Comparison of ENCODE assay signal across 8 cellular contexts in the genomic region with DNA sequence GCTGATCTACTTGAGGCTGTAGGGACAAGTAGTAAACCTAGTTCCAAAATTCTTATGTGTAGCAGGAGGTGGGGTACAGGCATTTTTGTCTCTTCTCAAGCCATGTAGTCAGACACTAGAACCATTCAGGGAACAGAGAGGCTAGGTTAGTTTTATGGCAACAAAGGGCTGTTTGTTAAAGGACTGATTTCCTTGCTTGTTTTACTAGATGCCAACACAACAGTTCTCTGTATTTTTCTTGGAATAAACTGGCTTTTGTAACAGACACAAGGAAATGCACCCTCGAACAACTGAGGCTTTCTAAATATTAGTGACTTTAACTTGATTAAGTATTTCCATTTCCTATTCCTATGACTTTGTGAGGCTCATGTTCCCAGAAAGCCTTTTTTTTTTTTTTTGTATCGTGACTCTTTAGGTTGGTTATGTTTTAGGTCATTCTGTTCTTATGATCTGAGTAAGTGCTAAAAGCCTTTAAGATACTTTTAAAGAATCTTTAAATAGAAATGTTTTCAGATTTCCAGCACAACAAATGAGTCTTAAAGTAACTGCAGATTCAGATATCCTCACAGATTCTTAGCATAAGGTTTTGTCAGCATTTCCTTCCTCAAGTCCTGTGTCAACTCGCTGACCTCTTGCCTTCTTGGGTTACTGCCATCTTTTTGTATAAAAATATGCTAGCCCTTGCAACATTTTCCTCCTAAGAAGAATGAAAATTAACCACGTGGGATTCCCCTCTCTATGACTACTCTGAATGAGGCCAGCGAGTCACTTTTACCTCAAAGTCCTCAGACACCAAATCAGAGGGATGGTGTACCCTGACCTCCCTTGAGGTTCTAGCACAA.
DNase-seq lines count a peak whose midpoint lies in the region; ATAC-seq and TF ChIP-seq lines count a peak whose summit lies in the region.

No MANE protein-coding gene starts in this region.

- peak overlapping the region; percentile 67 for H3K27ac Mint-ChIP-seq in T-helper 1 cell treated with Interleukin-12 subunit alpha and Interleukin-12 subunit beta and Interleukin-4 antibody, amounts not matched to agents 30 μg/mL and 1 μg/mL, for 36 hours
- no peak overlapping the region for H3K27ac Mint-ChIP-seq in CD4-positive, alpha-beta T cell

- CTCF ChIA-PET in CD4-positive, alpha-beta T cell (lab: Charles Lee): interaction anchor here (0.6 to 1.3 kb wide), 2 partner anchors 9 to 306 kb away, joined by 3 read pairs; no protein-coding TSS in a partner anchor

- ATAC-seq in HG02852 (IDR thresholded peaks at IDR 0.05; ENCODE audit: unreplicated experiment): no peak
- ATAC-seq in CD4-positive, alpha-beta T cell (ENCODE audit: poor library complexity): no peak

- H3K4me3 Mint-ChIP-seq in T-helper 1 cell treated with Interleukin-12 subunit alpha and Interleukin-12 subunit beta and Interleukin-4 antibody, amounts not matched to agents 30 μg/mL and 1 μg/mL, for 36 hours: no peak overlapping the region
- H3K4me3 Mint-ChIP-seq in CD4-positive, alpha-beta T cell: no peak overlapping the region

- H3K9me3 ChIP-seq in CD4-positive, alpha-beta T cell (ENCODE audit: control insufficient read depth, low read length): peaks cover 3% of the 10 kb centered on the region

- intact Hi-C loops in CD4-positive, alpha-beta T cell (cut with DNase I, micrococcal nuclease): no loop called here

- no peaks in the 10 kb centered on the region for H3K27me3 ChIP-seq in CD4-positive, alpha-beta T cell (ENCODE audit: control insufficient read depth, insufficient read depth, low read length)

- H3K4me1 Mint-ChIP-seq in T-helper 1 cell treated with Interleukin-12 subunit alpha and Interleukin-12 subunit beta and Interleukin-4 antibody, amounts not matched to agents 30 μg/mL and 1 μg/mL, for 36 hours (ENCODE audit: low read depth): peaks cover 30% of the 10 kb centered on the region
- H3K4me1 Mint-ChIP-seq in CD4-positive, alpha-beta T cell (ENCODE audit: low read depth): no peaks in the 10 kb centered on the region

- peaks cover 19% of the 10 kb centered on the region for H3K36me3 Mint-ChIP-seq in T-helper 1 cell treated with Interleukin-12 subunit alpha and Interleukin-12 subunit beta and Interleukin-4 antibody, amounts not matched to agents 30 μg/mL and 1 μg/mL, for 36 hours (ENCODE audit: low read depth)
- no peaks in the 10 kb centered on the region for H3K36me3 Mint-ChIP-seq in CD4-positive, alpha-beta T cell (ENCODE audit: low read depth)

- no peak overlapping the region for H3K27ac ChIP-seq in CD4-positive, alpha-beta T cell (ENCODE audit: low read depth, low read length)

- H3K9me3 Mint-ChIP-seq in T-helper 1 cell treated with Interleukin-12 subunit alpha and Interleukin-12 subunit beta and Interleukin-4 antibody, amounts not matched to agents 30 μg/mL and 1 μg/mL, for 36 hours: peaks cover 24% of the 10 kb centered on the region
- peaks cover 13% of the 10 kb centered on the region for H3K9me3 Mint-ChIP-seq in CD4-positive, alpha-beta T cell

- H3K4me3 ChIP-seq in HFF-Myc (replicated peaks; ENCODE audit: low read depth, low read length) (no peak overlapping the region), skeletal muscle cell (ENCODE audit: low read depth, low read length) (no peak overlapping the region)

- DNase-seq in COLO829 (ENCODE audit: low spot score) (peak; percentile 89), HFF-Myc (ENCODE audit: extremely low read depth, low read depth) (peak; percentile 53), foreskin melanocyte (peak; percentile 95), skeletal muscle cell (ENCODE audit: low read depth) (peak; percentile 81)
- no peak for DNase-seq in CD4-positive, alpha-beta T cell
- DNase-seq in activated CD4-positive, alpha-beta T cell treated with anti-CD3 and anti-CD28 coated beads, Interleukin-2, amount 50 U/mL, for 4 hours: no peak

- no peak for TF ChIP-seq CTCF in HFF-Myc (IDR thresholded peaks at IDR 0.05; ENCODE audit: low read depth, low read length, missing control alignments)
- no peak for TF ChIP-seq CTCF in CD4-positive, alpha-beta T cell (IDR thresholded peaks at IDR 0.05)

- no peaks in the 10 kb centered on the region for H3K27me3 Mint-ChIP-seq in T-helper 1 cell treated with Interleukin-12 subunit alpha and Interleukin-12 subunit beta and Interleukin-4 antibody, amounts not matched to agents 30 μg/mL and 1 μg/mL, for 36 hours (ENCODE audit: low read depth)
- no peaks in the 10 kb centered on the region for H3K27me3 Mint-ChIP-seq in CD4-positive, alpha-beta T cell

- POLR2A ChIA-PET in CD4-positive, alpha-beta T cell (lab: Charles Lee): no interaction called here

Comparison
In these comparisons a context has a peak if more than half of its experiments do, and no peak if none do; other contexts are left out.
1. DNase-seq: peak in COLO829 (single experiment), HFF-Myc (single experiment), foreskin melanocyte (single experiment) and skeletal muscle cell (single experiment); none in CD4-positive, alpha-beta T cell (0 of 10) and activated CD4-positive, alpha-beta T cell treated with anti-CD3 and anti-CD28 coated beads, Interleukin-2, amount 50 U/mL, for 4 hours (0 of 2).